Comparison of ENCODE assay signal across 35 cellular contexts in genomic region chr6:133390168-133390567, GRCh38.
"Had no signal": no experiment of that assay in that cellular context is flagged by ENCODE, and none has a peak within 500 bp of the region (broad histone marks: within the 10 kb centered on the region; RNA-seq: fewer than 3 reads in every experiment).

No MANE protein-coding gene starts in this region.

- H3K9me3 ChIP-seq: MG63 had no signal

- H3K4me3 ChIP-seq: MG63 had no signal

- H3K36me3 ChIP-seq: MG63 had no signal

- DNase-seq: Karpas-422, Kasumi-1, MG63, MM.1S, MV-4-11, NCI-H1048, NCI-H1092, NCI-H1092 treated with DMSO at 0.1 percent for 48 hours, NCI-H1105, NCI-H1105 treated with DMSO at 0.1 percent for 48 hours, NCI-H1417, NCI-H1417 treated with DMSO at 0.1 percent for 48 hours, NCI-H1436, NCI-H1436 treated with DMSO at 0.1 percent for 48 hours, NCI-H146, NCI-H1694, NCI-H1694 treated with DMSO at 0.1 percent for 48 hours, NCI-H187, NCI-H187 treated with DMSO at 0.1 percent for 48 hours, NCI-H1930, NCI-H2029, NCI-H2029 treated with DMSO at 0.1 percent for 48 hours, NCI-H2081, NCI-H2081 treated with DMSO at 0.1 percent for 48 hours, NCI-H2171, NCI-H2171 treated with DMSO at 0.1 percent for 48 hours, NCI-H2227 treated with DMSO at 0.1 percent for 48 hours, NCI-H226, NCI-H345, NCI-H446, NCI-H446 treated with DMSO at 0.1 percent for 48 hours, NCI-H510A, NCI-H510A treated with DMSO at 0.1 percent for 48 hours, NCI-H524, NCI-H524 treated with DMSO at 0.1 percent for 48 hours had no signal

- H3K27me3 ChIP-seq: MG63 had no signal
